In the genomic region with DNA sequence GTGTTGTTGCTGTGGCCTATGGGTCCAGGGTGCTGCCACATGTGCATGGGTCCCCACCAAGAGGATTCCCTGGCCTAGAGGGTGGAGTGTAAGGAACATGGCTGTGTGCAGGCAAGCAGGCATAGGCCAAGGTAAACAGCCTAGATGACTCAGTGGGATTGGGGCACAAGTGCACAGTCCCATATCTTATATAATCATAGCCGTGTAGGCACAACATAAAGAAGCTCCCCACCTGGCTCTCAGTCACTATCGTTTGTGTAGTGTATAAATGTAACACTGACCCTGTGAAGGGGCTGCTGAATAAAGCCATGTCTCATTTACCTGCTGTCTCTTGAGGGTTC, we compare ENCODE assay signal across 18 cellular contexts. TPM values are rescaled to one million over a fixed set of nuclear protein-coding genes. Genes with fewer than 3 reads are reported as not detected.
DNase-seq lines count a peak whose midpoint lies in the region; ATAC-seq, FAIRE-seq and TF ChIP-seq lines count a peak whose summit lies in the region.
"Had no signal": no experiment of that assay in that cellular context is flagged by ENCODE, and none has a peak within 500 bp of the region (broad histone marks: within the 10 kb centered on the region; RNA-seq: fewer than 3 reads in every experiment).

No MANE protein-coding gene starts in this region.

- H3K4me1 ChIP-seq in PC-3 (ENCODE audit: insufficient read depth, low read length) (peaks cover 25% of the 10 kb centered on the region; the same call in 1 of the 2 replicates), H1 (replicated peaks in 1 of 4; ENCODE audit: control insufficient read depth in 3 of 4, insufficient read depth in 4 of 4, low read length in 3 of 4) (peaks cover 0 to 2% (median 0%) of the 10 kb centered on the region in 4 experiments; a peak in 1 of 7 replicates), neural progenitor cell (no peaks in the 10 kb centered on the region)
- H3K4me1 ChIP-seq: BE2C had no signal

- no peak overlapping the region for H4K8ac ChIP-seq in H1 (ENCODE audit: extremely low read depth, insufficient read depth, low read length)

- peak overlapping the region; percentile 53; the same call in 1 of the 2 replicates for H2BK12ac ChIP-seq in H1 (ENCODE audit: low read depth, low read length)

- H2AK5ac ChIP-seq in H1 (ENCODE audit: low read depth, low read length) = no peak overlapping the region

- no TSS peak for BruUV-seq in PC-3 (replicated peaks; lab: Mats Ljungman, UMichigan)

- CTCF ChIA-PET in PC-3 (lab: Charles Lee) (no interaction called here), H1 (lab: Charles Lee; ENCODE audit: partially characterized antibody) (interaction anchor here (0.6 to 8.9 kb wide), 38 partner anchors 9 to 280 kb away, joined by 3 to 114 read pairs (median 4); partner anchors contain the start of genes APEX1, PNP, RNASE11 and RNASE12)

- H3K4me3 ChIP-seq in PC-3 (ENCODE audit: low read length) = no peak overlapping the region
- H3K4me3 ChIP-seq in H1 (ENCODE audit: extremely low read depth in 1 of 4, insufficient read depth in 2 of 4, low read depth in 3 of 4, low read length in 4 of 4) = no peak overlapping the region
- no peak overlapping the region for H3K4me3 ChIP-seq in neural progenitor cell
- H3K4me3 ChIP-seq: A549, K562 had no signal

- H3K79me1 ChIP-seq in H1 (ENCODE audit: low read depth, low read length) = no peaks in the 10 kb centered on the region

- no peak overlapping the region for H3K23ac ChIP-seq in H1 (ENCODE audit: insufficient read length)

- TF ChIP-seq POLR2A in H1 (IDR thresholded peaks at IDR 0.05; ENCODE audit: control extremely low read depth in 1 of 2, low read depth in 2 of 2, low read length in 2 of 2) = no peak

- TF ChIP-seq EP300 in H1 (IDR thresholded peaks at IDR 0.05; ENCODE audit: borderline replicate concordance in 1 of 2, low read depth in 2 of 2, low read length in 2 of 2) = no peak

- no peak overlapping the region for H2BK5ac ChIP-seq in H1 (ENCODE audit: low read depth, low read length)

- H3K27ac ChIP-seq in PC-3 (ENCODE audit: low read length) (no peak overlapping the region), H1 (ENCODE audit: low read depth, low read length) (no peak overlapping the region), neural progenitor cell (no peak overlapping the region)
- H3K27ac ChIP-seq: A549 had no signal

- H2BK120ac ChIP-seq in H1 (replicated peaks; ENCODE audit: low read depth, low read length) = no peak overlapping the region

- WGBS in H1 (ENCODE audit: extremely low coverage in 1 of 2, insufficient coverage in 1 of 2, insufficient read length in 1 of 2, insufficient replicate concordance in 2 of 2, low coverage in 1 of 2, low lambda C conversion rate in 2 of 2, missing lambda C conversion rate in 1 of 2), 2 experiments = 80% methylated on average over 2 of the region's 2 CpGs; no CpG with 5 or more reads in 1 of the 2 experiments

- H3K4me2 ChIP-seq in PC-3 (ENCODE audit: low read length) (no peak overlapping the region), H1 (ENCODE audit: insufficient read depth in 1 of 2, low read depth in 2 of 2, low read length in 2 of 2) (no peak overlapping the region), neural progenitor cell (no peak overlapping the region)
- H3K4me2 ChIP-seq: A549 had no signal

- H2AFZ ChIP-seq in PC-3 (ENCODE audit: low read length) (peak overlapping the region; percentile 71; the same call in 1 of the 2 replicates), H1 (ENCODE audit: low read length) (no peak overlapping the region), neural progenitor cell (replicated peaks) (no peak overlapping the region)

- no peak for DNase-seq in PC-3
- DNase-seq in H1 (ENCODE audit: low read depth in 1 of 2, low spot score in 2 of 2) = no peak
- no peak for DNase-seq in neural progenitor cell (ENCODE audit: low spot score)
- DNase-seq: CD8-positive, alpha-beta T cell; COR-L47; DMS79 treated with DMSO at 0.1 percent for 48 hours had no signal

- no peak overlapping the region for H3K14ac ChIP-seq in H1 (ENCODE audit: insufficient read length)

- POLR2A ChIA-PET in PC-3 (lab: Charles Lee; ENCODE audit: unreplicated experiment) = no interaction called here
- POLR2A ChIA-PET in H1 (lab: Charles Lee; ENCODE audit: partially characterized antibody) = interaction anchor here (0.6 to 7.8 kb wide), 6 partner anchors 10 to 301 kb away, joined by 3 to 49 read pairs (median 4); partner anchors contain the start of genes APEX1, OSGEP and PNP

- H3K27me3 Mint-ChIP-seq in neural progenitor cell (ENCODE audit: insufficient read depth, low read depth) = peaks cover 3% of the 10 kb centered on the region

- no peak overlapping the region for H3K27ac Mint-ChIP-seq in neural progenitor cell
- H3K27ac Mint-ChIP-seq: CD14-positive monocyte; CD8-positive, alpha-beta T cell; HFFc6 had no signal

- H3K27me3 ChIP-seq in PC-3 (ENCODE audit: low read length) (no peaks in the 10 kb centered on the region), H1 (replicated peaks in 1 of 4; ENCODE audit: control insufficient read depth in 3 of 4, extremely low read depth in 1 of 4, insufficient read depth in 3 of 4, low read length in 3 of 4) (no peaks in the 10 kb centered on the region), neural progenitor cell (peaks cover 18% of the 10 kb centered on the region)
- H3K27me3 ChIP-seq: BE2C had no signal

- no peak for FAIRE-seq in H1 (lab: Jason Lieb, UNC)
- FAIRE-seq: A549, D721Med, GM12892, GM19239 had no signal

- H3K9me3 ChIP-seq in PC-3 (ENCODE audit: low read length) = no peaks in the 10 kb centered on the region
- no peaks in the 10 kb centered on the region for H3K9me3 ChIP-seq in H1 (ENCODE audit: insufficient read depth in 2 of 2, low read depth in 1 of 2, low read length in 1 of 2)
- no peaks in the 10 kb centered on the region for H3K9me3 ChIP-seq in neural progenitor cell (ENCODE audit: low read depth)
- H3K9me3 ChIP-seq: A549, BE2C had no signal

- H4K91ac ChIP-seq in H1 (replicated peaks; ENCODE audit: insufficient read length, low read length) = no peak overlapping the region

- H3K9ac ChIP-seq in PC-3 (ENCODE audit: low read length) (no peak overlapping the region), H1 (replicated peaks in 1 of 4; ENCODE audit: extremely low read depth in 1 of 4, low read depth in 3 of 4, low read length in 3 of 4) (no peak overlapping the region), neural progenitor cell (no peak overlapping the region)

- H2BK15ac ChIP-seq in H1 (ENCODE audit: low read length) = peak overlapping the region; percentile 83; the same call in 1 of the 2 replicates

- no peaks in the 10 kb centered on the region for H3K9me2 ChIP-seq in PC-3 (replicated peaks; ENCODE audit: low read length)

- no peak overlapping the region for H3K18ac ChIP-seq in H1 (ENCODE audit: extremely low read depth, low read length)

- TF ChIP-seq CTCF in PC-3 (conservative IDR thresholded peaks at IDR 0.05; ENCODE audit: low read depth, low read length) (no peak), H1 (IDR thresholded peaks at IDR 0.05; ENCODE audit: control extremely low read depth in 1 of 3, insufficient read depth in 1 of 3, low read depth in 1 of 3, low read length in 3 of 3) (no peak), neural progenitor cell (IDR thresholded peaks at IDR 0.05) (no peak)

- no peak overlapping the region for H4K5ac ChIP-seq in H1 (ENCODE audit: insufficient read length, low read depth, low read length)

- no peaks in the 10 kb centered on the region for H3F3A ChIP-seq in PC-3 (ENCODE audit: low read length, unreplicated experiment)
- H3F3A ChIP-seq in neural progenitor cell (ENCODE audit: low read depth) = no peaks in the 10 kb centered on the region

- intact Hi-C loops in PC-3 (cut with micrococcal nuclease) = loop anchor here (1.0 to 5.0 kb wide), 4 partner anchors 76 to 192 kb away; partner anchors contain the start of genes OSGEP and PNP

- H2BK20ac ChIP-seq in H1 (ENCODE audit: low read length) = no peak overlapping the region

- H3K36me3 ChIP-seq in PC-3 (ENCODE audit: low read depth, low read length) = no peaks in the 10 kb centered on the region
- no peaks in the 10 kb centered on the region for H3K36me3 ChIP-seq in H1 (ENCODE audit: control insufficient read depth in 2 of 4, insufficient read depth in 4 of 4, low read length in 3 of 4)
- no peaks in the 10 kb centered on the region for H3K36me3 ChIP-seq in neural progenitor cell
- H3K36me3 ChIP-seq: BE2C had no signal

- ATAC-seq in PC-3 = no peak
- ATAC-seq in GM18511 (IDR thresholded peaks at IDR 0.05; ENCODE audit: unreplicated experiment) = no peak
- ATAC-seq in HG03378 (IDR thresholded peaks at IDR 0.05; ENCODE audit: unreplicated experiment) = no peak
- ATAC-seq: CD8-positive, alpha-beta T cell had no signal

- no peaks in the 10 kb centered on the region for H3K9me3 Mint-ChIP-seq in neural progenitor cell
- H3K9me3 Mint-ChIP-seq: CD14-positive monocyte; CD8-positive, alpha-beta T cell; HFFc6 had no signal

- H3K4me1 Mint-ChIP-seq in neural progenitor cell = no peaks in the 10 kb centered on the region

- no peaks in the 10 kb centered on the region for H3K23me2 ChIP-seq in H1 (ENCODE audit: low read depth, low read length)

- no peak overlapping the region for H3K4ac ChIP-seq in H1 (replicated peaks; ENCODE audit: insufficient read length, low read depth, low read length)

- peak overlapping the region; percentile 33 for H3K4me3 Mint-ChIP-seq in neural progenitor cell
- H3K4me3 Mint-ChIP-seq: CD14-positive monocyte; CD8-positive, alpha-beta T cell; HFFc6 had no signal

- H3K56ac ChIP-seq in H1 (replicated peaks; ENCODE audit: insufficient read length, low read depth, low read length) = no peak overlapping the region

- H3K79me2 ChIP-seq in PC-3 (ENCODE audit: low read length) (no peaks in the 10 kb centered on the region), H1 (ENCODE audit: control insufficient read depth in 1 of 2, insufficient read depth in 2 of 2, low read length in 2 of 2) (no peaks in the 10 kb centered on the region), neural progenitor cell (ENCODE audit: low read depth) (no peaks in the 10 kb centered on the region)

- H4K20me1 ChIP-seq in PC-3 (ENCODE audit: low read length) (no peaks in the 10 kb centered on the region), H1 (replicated peaks in 1 of 2; ENCODE audit: control insufficient read depth in 1 of 2, insufficient read depth in 2 of 2, low read length in 2 of 2) (no peaks in the 10 kb centered on the region), neural progenitor cell (ENCODE audit: low read depth) (no peaks in the 10 kb centered on the region)

- TF ChIP-seq RAD21 in H1 (IDR thresholded peaks at IDR 0.05 in 1 of 2, conservative IDR thresholded peaks at IDR 0.05 in 1 of 2; ENCODE audit: low read depth in 2 of 2, low read length in 2 of 2) = no peak

- H3K36me3 Mint-ChIP-seq in neural progenitor cell = no peaks in the 10 kb centered on the region
- H3K36me3 Mint-ChIP-seq: CD14-positive monocyte; CD8-positive, alpha-beta T cell had no signal

RNA-seq across cellular contexts. Expression of gene RNASE12, which starts 15.7 kb away (rescaled TPM):
- not detected in 2 replicates for total RNA-seq in PC-3 (2014; rRNA removed)
- total RNA-seq in H1 (2021; fragmentation: NEBNext Ultra II Directional; extraction: Animal tissue kit (Norgen Biotek cat#: 25700)) = not detected in 2 replicates
- polyA plus RNA-seq in H1 (2011; rRNA removed) = not detected in 2 replicates
- not detected for polyA plus RNA-seq in H1 (2011; cell fraction: cytosol; rRNA removed)
- not detected for polyA plus RNA-seq in H1 (2011; cell fraction: nucleus; rRNA removed)
- not detected in 4 replicates for polyA plus RNA-seq in H1 (2012, experiment 1 of 2)
- polyA plus RNA-seq in H1 (2012, experiment 2 of 2) = not detected
- not detected for polyA plus RNA-seq in H1 (2013, experiment 1 of 2)
- not detected for polyA plus RNA-seq in H1 (2013, experiment 2 of 2)
- polyA minus RNA-seq in H1 (2011; rRNA and poly(A)+ RNA removed) = not detected in 2 replicates
- polyA minus RNA-seq in H1 (2011; cell fraction: cytosol; rRNA and poly(A)+ RNA removed) = not detected
- polyA minus RNA-seq in H1 (2011; cell fraction: nucleus; rRNA and poly(A)+ RNA removed) = not detected
- total RNA-seq in neural progenitor cell (ENCODE audit: low replicate concordance) = not detected in 2 replicates
- total RNA-seq: CD8-positive, alpha-beta T cell; H4; HFFc6; K562 had no signal
- polyA plus RNA-seq: A549, AG04450, CD14-positive monocyte had no signal

RNA-seq across cellular contexts. Expression of gene RNASE11, which starts 19.1 kb away (rescaled TPM):
- not detected in 2 replicates for total RNA-seq in PC-3 (2014; rRNA removed)
- not detected in 2 replicates for total RNA-seq in H1 (2021; fragmentation: NEBNext Ultra II Directional; extraction: Animal tissue kit (Norgen Biotek cat#: 25700))
- not detected in 2 replicates for polyA plus RNA-seq in H1 (2011; rRNA removed)
- polyA plus RNA-seq in H1 (2011; cell fraction: cytosol; rRNA removed) = not detected
- polyA plus RNA-seq in H1 (2011; cell fraction: nucleus; rRNA removed) = not detected
- not detected in 4 replicates for polyA plus RNA-seq in H1 (2012, experiment 1 of 2)
- polyA plus RNA-seq in H1 (2012, experiment 2 of 2) = not detected
- polyA plus RNA-seq in H1 (2013, experiment 1 of 2) = 0.06 TPM
- polyA plus RNA-seq in H1 (2013, experiment 2 of 2) = 0.09 TPM
- polyA minus RNA-seq in H1 (2011; rRNA and poly(A)+ RNA removed) = not detected in 2 replicates
- not detected for polyA minus RNA-seq in H1 (2011; cell fraction: cytosol; rRNA and poly(A)+ RNA removed)
- not detected for polyA minus RNA-seq in H1 (2011; cell fraction: nucleus; rRNA and poly(A)+ RNA removed)
- not detected in 2 replicates for total RNA-seq in neural progenitor cell (ENCODE audit: low replicate concordance)
- total RNA-seq: CD8-positive, alpha-beta T cell; H4; HFFc6 had no signal
- polyA plus RNA-seq: A549, AG04450, CD14-positive monocyte had no signal

RNA-seq across cellular contexts. Expression of gene OR6S1, which starts 34.6 kb away (rescaled TPM):
- total RNA-seq in PC-3 (2014; rRNA removed) (not detected in 2 replicates), neural progenitor cell (ENCODE audit: low replicate concordance) (not detected in 2 replicates)
- total RNA-seq in H1 (2021; fragmentation: NEBNext Ultra II Directional; extraction: Animal tissue kit (Norgen Biotek cat#: 25700)) = not detected in 2 replicates
- polyA plus RNA-seq in H1 (2011; rRNA removed) = not detected in 2 replicates
- polyA plus RNA-seq in H1 (2011; cell fraction: cytosol; rRNA removed) = not detected
- polyA plus RNA-seq in H1 (2011; cell fraction: nucleus; rRNA removed) = not detected
- not detected in 4 replicates for polyA plus RNA-seq in H1 (2012, experiment 1 of 2)
- not detected for polyA plus RNA-seq in H1 (2012, experiment 2 of 2)
- not detected for polyA plus RNA-seq in H1 (2013, experiment 1 of 2)
- not detected for polyA plus RNA-seq in H1 (2013, experiment 2 of 2)
- polyA minus RNA-seq in H1 (2011; rRNA and poly(A)+ RNA removed) = 0.17 TPM in 1 of 2 replicates, not detected in the other
- polyA minus RNA-seq in H1 (2011; cell fraction: cytosol; rRNA and poly(A)+ RNA removed) = not detected
- polyA minus RNA-seq in H1 (2011; cell fraction: nucleus; rRNA and poly(A)+ RNA removed) = not detected
- total RNA-seq: CD8-positive, alpha-beta T cell; H4; HFFc6; K562 had no signal
- polyA plus RNA-seq: A549, AG04450, CD14-positive monocyte, K562 had no signal

RNA-seq across cellular contexts. Expression of gene RNASE9, which starts 46.0 kb away (rescaled TPM):
- total RNA-seq in PC-3 (2014; rRNA removed) = not detected in 2 replicates
- total RNA-seq in H1 (2021; fragmentation: NEBNext Ultra II Directional; extraction: Animal tissue kit (Norgen Biotek cat#: 25700)) = not detected in 2 replicates
- polyA plus RNA-seq in H1 (2011; rRNA removed) = 0.06 TPM in 2 replicates
- 0.12 TPM for polyA plus RNA-seq in H1 (2011; cell fraction: cytosol; rRNA removed)
- 0.13 TPM for polyA plus RNA-seq in H1 (2011; cell fraction: nucleus; rRNA removed)
- polyA plus RNA-seq in H1 (2012, experiment 1 of 2) = not detected in 4 replicates
- not detected for polyA plus RNA-seq in H1 (2012, experiment 2 of 2)
- polyA plus RNA-seq in H1 (2013, experiment 1 of 2) = 0.14 TPM
- 0.17 TPM for polyA plus RNA-seq in H1 (2013, experiment 2 of 2)
- polyA minus RNA-seq in H1 (2011; rRNA and poly(A)+ RNA removed) = 0.22 TPM in 1 of 2 replicates, not detected in the other
- not detected for polyA minus RNA-seq in H1 (2011; cell fraction: cytosol; rRNA and poly(A)+ RNA removed)
- polyA minus RNA-seq in H1 (2011; cell fraction: nucleus; rRNA and poly(A)+ RNA removed) = 0.60 TPM
- not detected in 2 replicates for total RNA-seq in neural progenitor cell (ENCODE audit: low replicate concordance)
- total RNA-seq: CD8-positive, alpha-beta T cell; H4; HFFc6; K562 had no signal
- polyA plus RNA-seq: A549, AG04450, CD14-positive monocyte, K562 had no signal
